ENCODE assay signal across 2 cellular contexts in genomic region chr15:66932634-66933024, GRCh38.
TF ChIP-seq lines count a peak whose summit lies in the region.

No MANE protein-coding gene starts in this region.

TF ChIP-seq in SK-N-SH, 30 proteins besides CTCF, POLR2A, EP300 and RAD21 (continued from another document):
- TF ChIP-seq USF1 (IDR thresholded peaks at IDR 0.05; ENCODE audit: borderline replicate concordance, low read depth) (no peak), TEAD4 (IDR thresholded peaks at IDR 0.05; ENCODE audit: borderline replicate concordance, insufficient read depth) (no peak), MEF2A (IDR thresholded peaks at IDR 0.05; ENCODE audit: borderline replicate concordance, low read depth) (no peak), GATA2 (CRISPR knock-in tag; IDR thresholded peaks at IDR 0.05) (no peak), JUND (IDR thresholded peaks at IDR 0.05) (no peak), POLR2AphosphoS5 (IDR thresholded peaks at IDR 0.05; ENCODE audit: low read depth, low read length) (no peak), FOSL2 (IDR thresholded peaks at IDR 0.05; ENCODE audit: borderline replicate concordance, low read depth) (no peak), NRF1 (IDR thresholded peaks at IDR 0.05; ENCODE audit: low read depth, low read length) (no peak), RFX5 (IDR thresholded peaks at IDR 0.05; ENCODE audit: low read length) (no peak), ZBTB33 (IDR thresholded peaks at IDR 0.05; ENCODE audit: borderline replicate concordance, low read depth) (no peak), TCF12 (IDR thresholded peaks at IDR 0.05) (no peak)

TF ChIP-seq in SK-N-SH treated with all-trans-retinoic acid at 6 μM for 48 hours, 23 proteins besides CTCF, POLR2A, EP300 and RAD21 (continued from another document):
- TF ChIP-seq ZNF70 (CRISPR knock-in tag; IDR thresholded peaks at IDR 0.05): no peak
- no peak for TF ChIP-seq CSRNP3 (CRISPR knock-in tag; IDR thresholded peaks at IDR 0.05)
- TF ChIP-seq ZC3H10 (CRISPR knock-in tag; IDR thresholded peaks at IDR 0.05): no peak
- no peak for TF ChIP-seq CREB5 (CRISPR knock-in tag; IDR thresholded peaks at IDR 0.05; ENCODE audit: low read depth)
